In the genomic region with DNA sequence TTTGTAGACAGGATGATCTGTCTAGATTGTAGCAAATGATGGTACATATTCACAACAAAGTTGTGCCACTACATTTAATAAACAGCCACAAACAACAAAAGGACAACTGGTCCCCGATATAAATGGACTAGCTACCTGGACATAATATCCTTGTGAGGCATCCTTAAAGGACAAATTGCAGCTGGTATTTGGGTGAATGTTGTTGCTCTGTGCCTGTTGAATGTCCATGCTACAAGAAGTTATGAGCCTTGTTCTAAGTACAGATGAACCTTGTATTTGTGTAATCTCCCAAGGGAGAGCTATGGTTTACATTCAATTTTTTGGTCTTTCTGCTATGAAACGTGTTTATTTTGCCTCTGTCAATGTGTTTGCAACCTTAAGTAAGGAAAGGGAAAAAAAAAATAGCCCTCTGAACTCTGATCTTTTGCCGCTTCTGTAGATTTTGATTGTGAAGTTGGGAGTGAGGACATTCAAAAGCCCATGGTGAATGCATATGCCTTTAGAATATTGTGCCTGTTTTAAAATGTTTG, we compare ENCODE assay signal across 1 cellular context.
TF ChIP-seq lines count a peak whose summit lies in the region.

No MANE protein-coding gene starts in this region.

TF ChIP-seq in IMR-90, 13 proteins besides CTCF, POLR2A, EP300 and RAD21 (continued from another document):
- TF ChIP-seq CHD1 (IDR thresholded peaks at IDR 0.05; ENCODE audit: low read depth, low read length) (no peak), MAZ (IDR thresholded peaks at IDR 0.05; ENCODE audit: borderline replicate concordance, low read depth, low read length) (no peak), FOS (IDR thresholded peaks at IDR 0.05; ENCODE audit: low read depth, low read length) (no peak), BHLHE40 (IDR thresholded peaks at IDR 0.05; ENCODE audit: low read depth, low read length) (no peak), RCOR1 (IDR thresholded peaks at IDR 0.05; ENCODE audit: insufficient replicate concordance, low read length) (no peak), MXI1 (IDR thresholded peaks at IDR 0.05; ENCODE audit: borderline replicate concordance, low read depth, low read length) (no peak), SMC3 (IDR thresholded peaks at IDR 0.05; ENCODE audit: low read depth, low read length) (no peak), CEBPB (IDR thresholded peaks at IDR 0.05; ENCODE audit: low read depth, low read length) (no peak)
- TF ChIP-seq, protein P1, sequence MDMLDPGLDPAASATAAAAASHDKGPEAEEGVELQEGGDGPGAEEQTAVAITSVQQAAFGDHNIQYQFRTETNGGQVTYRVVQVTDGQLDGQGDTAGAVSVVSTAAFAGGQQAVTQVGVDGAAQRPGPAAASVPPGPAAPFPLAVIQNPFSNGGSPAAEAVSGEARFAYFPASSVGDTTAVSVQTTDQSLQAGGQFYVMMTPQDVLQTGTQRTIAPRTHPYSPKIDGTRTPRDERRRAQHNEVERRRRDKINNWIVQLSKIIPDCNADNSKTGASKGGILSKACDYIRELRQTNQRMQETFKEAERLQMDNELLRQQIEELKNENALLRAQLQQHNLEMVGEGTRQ (IDR thresholded peaks at IDR 0.05; ENCODE audit: low read depth, low read length), result no peak
